In genomic region chr11:87212891-87213290, GRCh38 we compare ENCODE assay signal across 29 cellular contexts.
DNase-seq lines count a peak whose midpoint lies in the region; ATAC-seq and TF ChIP-seq lines count a peak whose summit lies in the region.
"Had no signal": no experiment of that assay in that cellular context is flagged by ENCODE, and none has a peak within 500 bp of the region (broad histone marks: within the 10 kb centered on the region; RNA-seq: fewer than 3 reads in every experiment).

No MANE protein-coding gene starts in this region.

- no peak for TF ChIP-seq CTCF in AG09309 (IDR thresholded peaks at IDR 0.05; ENCODE audit: control insufficient read depth, insufficient read depth, low read depth, low read length, missing control alignments)

- H3K36me3 Mint-ChIP-seq in activated T-helper 17 cell treated with anti-CD3 and anti-CD28 coated beads, Interleukin-2, amount 50 U/mL, for 72 hours (ENCODE audit: low read depth), result no peaks in the 10 kb centered on the region

- ATAC-seq in HG02852 (IDR thresholded peaks at IDR 0.05; ENCODE audit: unreplicated experiment) (peak; percentile 14), HG03045 (IDR thresholded peaks at IDR 0.05; ENCODE audit: unreplicated experiment) (no peak)
- ATAC-seq in activated T-helper 17 cell treated with anti-CD3 and anti-CD28 coated beads, Interleukin-2, amount 50 U/mL, for 72 hours (replicated peaks), result no peak
- ATAC-seq: psoas muscle had no signal

- peak overlapping the region; percentile 50 for H3K4me3 Mint-ChIP-seq in activated T-helper 17 cell treated with anti-CD3 and anti-CD28 coated beads, Interleukin-2, amount 50 U/mL, for 72 hours
- H3K4me3 Mint-ChIP-seq: activated CD4-positive, alpha-beta T cell treated with anti-CD3 and anti-CD28 coated beads for 36 hours; mesothelial cell of epicardium; naive B cell; stimulated activated naive CD8-positive, alpha-beta T cell treated with anti-CD3 and anti-CD28 coated beads, Interleukin-15, Interleukin-2, amounts not matched to agents 100 ng/mL and 50 ng/mL, for 24 hours had no signal

- no peak overlapping the region for H3K27ac Mint-ChIP-seq in activated T-helper 17 cell treated with anti-CD3 and anti-CD28 coated beads, Interleukin-2, amount 50 U/mL, for 72 hours
- H3K27ac Mint-ChIP-seq: activated CD4-positive, alpha-beta T cell treated with anti-CD3 and anti-CD28 coated beads for 36 hours; mesothelial cell of epicardium; stimulated activated naive CD8-positive, alpha-beta T cell treated with anti-CD3 and anti-CD28 coated beads, Interleukin-15, Interleukin-2, amounts not matched to agents 100 ng/mL and 50 ng/mL, for 24 hours had no signal

- DNase-seq in AG09309 (ENCODE audit: low read depth) (peak; percentile 8), hepatic stellate cell (ENCODE audit: low spot score) (peak; percentile 12), HUDEP-2 (lab: John Stamatoyannopoulos, UW; ENCODE audit: unreplicated experiment in 76 of 76) (no peak), AML-193 (lab: John Stamatoyannopoulos, UW) (no peak), HPDE6-E6E7 (ENCODE audit: extremely low spot score) (no peak)
- DNase-seq: activated CD4-positive, alpha-beta T cell treated with anti-CD3 and anti-CD28 coated beads for 36 hours; activated gamma-delta T cell; activated T-cell treated with anti-CD3 and anti-CD28 coated beads, Interleukin-2, amount 50 U/mL, for 1 hour; BE2C; CD8-positive, alpha-beta memory T cell; central memory CD4-positive, alpha-beta T cell; dermis blood vessel endothelial cell; DMS79; Kasumi-1; kidney; MV-4-11; naive B cell; NCI-H1436 treated with DMSO at 0.1 percent for 48 hours; NCI-H446 treated with DMSO at 0.1 percent for 48 hours; NCI-H82; nucleus accumbens; OCI-M1; psoas muscle had no signal

- no peaks in the 10 kb centered on the region for H3K27me3 Mint-ChIP-seq in activated T-helper 17 cell treated with anti-CD3 and anti-CD28 coated beads, Interleukin-2, amount 50 U/mL, for 72 hours
- H3K27me3 Mint-ChIP-seq: activated CD4-positive, alpha-beta T cell treated with anti-CD3 and anti-CD28 coated beads for 36 hours; CD8-positive, alpha-beta memory T cell; naive B cell; stimulated activated naive CD8-positive, alpha-beta T cell treated with anti-CD3 and anti-CD28 coated beads, Interleukin-15, Interleukin-2, amounts not matched to agents 100 ng/mL and 50 ng/mL, for 24 hours had no signal

- peaks cover 8% of the 10 kb centered on the region for H3K4me1 Mint-ChIP-seq in activated T-helper 17 cell treated with anti-CD3 and anti-CD28 coated beads, Interleukin-2, amount 50 U/mL, for 72 hours

- H3K9me3 Mint-ChIP-seq in activated T-helper 17 cell treated with anti-CD3 and anti-CD28 coated beads, Interleukin-2, amount 50 U/mL, for 72 hours, result no peaks in the 10 kb centered on the region

- H3K4me3 ChIP-seq in AG09309 (ENCODE audit: control insufficient read depth, low read depth, low read length), result no peak overlapping the region
- H3K4me3 ChIP-seq: psoas muscle, thoracic aorta had no signal

Comparison
In these comparisons a context has a peak if more than half of its experiments do, and no peak if none do; other contexts are left out.
1. DNase-seq: peak in AG09309 (single experiment) and hepatic stellate cell (single experiment); none in HUDEP-2 (0 of 76), AML-193 (0 of 2) and HPDE6-E6E7 (single experiment).